Comparison of ENCODE assay signal across 8 cellular contexts in the genomic region with DNA sequence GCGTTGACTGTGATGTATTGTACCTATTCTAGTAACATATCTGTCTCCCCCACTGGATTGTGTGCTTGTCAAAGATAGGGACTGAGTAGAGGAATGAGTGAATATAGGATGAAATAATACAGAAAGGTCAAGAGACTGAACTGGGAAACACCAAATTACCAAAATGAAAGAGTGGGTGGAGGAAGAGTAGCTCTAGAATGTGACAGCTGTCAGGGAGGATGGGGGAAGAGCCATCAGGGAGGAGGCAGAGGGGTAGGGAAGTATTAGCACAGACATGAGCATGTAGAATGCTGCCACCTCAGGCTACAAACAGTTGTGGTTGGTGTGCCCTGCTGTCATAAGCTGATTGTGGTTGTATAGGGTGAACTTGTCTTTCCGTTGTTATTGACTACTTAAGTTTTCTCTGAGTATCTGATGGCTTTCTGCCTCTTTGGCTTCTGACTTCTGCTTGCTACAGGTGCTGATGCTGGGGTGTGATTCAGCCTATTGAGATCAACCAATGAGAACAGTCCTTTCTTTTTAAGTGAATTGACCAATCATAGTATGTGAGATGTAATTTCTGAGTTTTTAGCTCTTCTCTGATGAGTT. TPM values are rescaled to one million over a fixed set of nuclear protein-coding genes. Genes with fewer than 3 reads are reported as not detected.
A peak's percentile ranks its signal among the peaks of the same experiment; 100 is the strongest.
DNase-seq lines count a peak whose midpoint lies in the region; ATAC-seq and TF ChIP-seq lines count a peak whose summit lies in the region.

No MANE protein-coding gene starts in this region.

- in situ Hi-C loops in KBM-7 (cut with MboI; ENCODE audit: low pct_unique_long_range_greater_than_20kb, low sequenced_read_pairs): no loop called here

- peak overlapping the region; percentile 12 for H3K4me3 ChIP-seq in CD8-positive, alpha-beta memory T cell (ENCODE audit: low read length)
- H3K4me3 ChIP-seq in fibroblast of the aortic adventitia (ENCODE audit: low read depth, low read length): no peak overlapping the region
- no peak overlapping the region for H3K4me3 ChIP-seq in adrenal gland

- H3K9me3 Mint-ChIP-seq in CD8-positive, alpha-beta memory T cell: no peaks in the 10 kb centered on the region
- no peaks in the 10 kb centered on the region for H3K9me3 Mint-ChIP-seq in activated CD4-positive, alpha-beta T cell treated with anti-CD3 and anti-CD28 coated beads, Interleukin-2, amount 10 ng/mL, durations not matched to agents 24 days and 14 days

- peaks cover 72% of the 10 kb centered on the region for H3K4me1 ChIP-seq in CD8-positive, alpha-beta memory T cell (ENCODE audit: insufficient read depth, low read length)
- H3K4me1 ChIP-seq in adrenal gland (replicated peaks in 1 of 2): peaks cover 6 to 58% of the 10 kb centered on the region in 2 donors

- peak overlapping the region; percentile 31 to 81 (median 63) for H3K4me3 Mint-ChIP-seq in CD8-positive, alpha-beta memory T cell
- peak overlapping the region; percentile 63 for H3K4me3 Mint-ChIP-seq in activated CD4-positive, alpha-beta T cell treated with anti-CD3 and anti-CD28 coated beads, Interleukin-2, amount 10 ng/mL, durations not matched to agents 24 days and 14 days

- 76 to 81% (median 77%) methylated on average over 2 of the region's 2 CpGs for WGBS in adrenal gland, 4 donors

- peaks cover 32 to 55% (median 40%) of the 10 kb centered on the region in 3 donors for H3K4me1 Mint-ChIP-seq in CD8-positive, alpha-beta memory T cell
- peaks cover 50% of the 10 kb centered on the region for H3K4me1 Mint-ChIP-seq in activated CD4-positive, alpha-beta T cell treated with anti-CD3 and anti-CD28 coated beads, Interleukin-2, amount 10 ng/mL, durations not matched to agents 24 days and 14 days

- H3K27me3 Mint-ChIP-seq in CD8-positive, alpha-beta memory T cell: no peaks in the 10 kb centered on the region
- no peaks in the 10 kb centered on the region for H3K27me3 Mint-ChIP-seq in activated CD4-positive, alpha-beta T cell treated with anti-CD3 and anti-CD28 coated beads, Interleukin-2, amount 10 ng/mL, durations not matched to agents 24 days and 14 days

- H3K27me3 ChIP-seq in CD8-positive, alpha-beta memory T cell (ENCODE audit: insufficient read depth, low read length, poor library complexity, severe bottlenecking): no peaks in the 10 kb centered on the region
- H3K27me3 ChIP-seq in adrenal gland: no peaks in the 10 kb centered on the region

- CTCF ChIA-PET in CD8-positive, alpha-beta memory T cell (lab: Charles Lee): interaction anchor here (0.8 to 3.5 kb wide), 10 partner anchors 11 to 207 kb away, joined by 3 to 28 read pairs (median 3); no protein-coding TSS in a partner anchor

- H3K36me3 ChIP-seq in CD8-positive, alpha-beta memory T cell (ENCODE audit: insufficient read depth, low read length): no peaks in the 10 kb centered on the region
- no peaks in the 10 kb centered on the region for H3K36me3 ChIP-seq in adrenal gland (replicated peaks in 1 of 2)

- POLR2A ChIA-PET in CD8-positive, alpha-beta memory T cell (lab: Charles Lee): interaction anchor here (0.7 to 1.2 kb wide), 4 partner anchors 8 to 203 kb away, joined by 3 read pairs; partner anchors contain the start of gene GHITM

- TF ChIP-seq POLR2A in adrenal gland (IDR thresholded peaks at IDR 0.05): no peak

- no peaks in the 10 kb centered on the region for H3K9me3 ChIP-seq in CD8-positive, alpha-beta memory T cell (ENCODE audit: low read length)
- no peaks in the 10 kb centered on the region for H3K9me3 ChIP-seq in adrenal gland (replicated peaks in 1 of 3)

- intact Hi-C loops in activated CD4-positive, alpha-beta T cell treated with anti-CD3 and anti-CD28 coated beads, Interleukin-2, amount 10 ng/mL, durations not matched to agents 24 days and 14 days (cut with micrococcal nuclease): loop anchor here (1.0 kb wide), 1 partner anchor 8 kb away; no protein-coding TSS in a partner anchor
- intact Hi-C loops in adrenal gland (cut with DNase I): no loop called here

- peak overlapping the region; percentile 55 for H3K27ac ChIP-seq in CD8-positive, alpha-beta memory T cell (ENCODE audit: low read depth, low read length)
- no peak overlapping the region for H3K27ac ChIP-seq in adrenal gland

- peak; percentile 56 to 93 (median 86) for DNase-seq in CD8-positive, alpha-beta memory T cell
- peak; percentile 79 for DNase-seq in KBM-7
- peak; percentile 88 for DNase-seq in activated CD4-positive, alpha-beta T cell treated with anti-CD3 and anti-CD28 coated beads, Interleukin-2, amount 10 ng/mL, durations not matched to agents 24 days and 14 days
- peak; percentile 17 for DNase-seq in fibroblast of the aortic adventitia (ENCODE audit: low read depth)
- peak; percentile 17 for DNase-seq in stimulated activated CD8-positive, alpha-beta memory T cell treated with anti-CD3 and anti-CD28 coated beads, Interleukin-7, amount 100 ng/mL, for 24 hours (ENCODE audit: low read depth)
- DNase-seq in adrenal gland: no peak
- no peak for DNase-seq in NCI-H774 (lab: John Stamatoyannopoulos, UW)

- H3K27ac Mint-ChIP-seq in CD8-positive, alpha-beta memory T cell: peak overlapping the region in 2 of 8 donors; percentile 83 to 95
- peak overlapping the region; percentile 90 for H3K27ac Mint-ChIP-seq in activated CD4-positive, alpha-beta T cell treated with anti-CD3 and anti-CD28 coated beads, Interleukin-2, amount 10 ng/mL, durations not matched to agents 24 days and 14 days

- no peak for TF ChIP-seq CTCF in fibroblast of the aortic adventitia (IDR thresholded peaks at IDR 0.05; ENCODE audit: insufficient read depth, low read length)
- no peak for TF ChIP-seq CTCF in adrenal gland (IDR thresholded peaks at IDR 0.05)

- peaks cover 0 to 23% (median 3%) of the 10 kb centered on the region in 3 donors for H3K36me3 Mint-ChIP-seq in CD8-positive, alpha-beta memory T cell
- H3K36me3 Mint-ChIP-seq in activated CD4-positive, alpha-beta T cell treated with anti-CD3 and anti-CD28 coated beads, Interleukin-2, amount 10 ng/mL, durations not matched to agents 24 days and 14 days (ENCODE audit: low read depth): peaks cover 8% of the 10 kb centered on the region

- ATAC-seq in GM21447 (IDR thresholded peaks at IDR 0.05; ENCODE audit: unreplicated experiment): peak; percentile 26

RNA-seq across cellular contexts. Expression of gene CCSER2, which starts 5.6 kb away (rescaled TPM):
- 10 to 100 TPM; 62.6 to 74.5 TPM for total RNA-seq in CD8-positive, alpha-beta memory T cell
- 114 TPM for polyA plus RNA-seq in CD8-positive, alpha-beta memory T cell
- total RNA-seq in activated CD4-positive, alpha-beta T cell treated with anti-CD3 and anti-CD28 coated beads, Interleukin-2, amount 10 ng/mL, durations not matched to agents 24 days and 14 days: 42.9 and 45.6 TPM in 2 replicates
- total RNA-seq in fibroblast of the aortic adventitia (ENCODE audit: low replicate concordance) (40.8 and 49.6 TPM in 2 replicates), adrenal gland (10 to 100 TPM; 22.2 to 63.9 (median 39.1) TPM)
- 10 to 100 TPM in 1 of 3 donors, 1 to 10 TPM in 2; 8.3 to 49.2 (median 8.6) TPM for polyA plus RNA-seq in adrenal gland

Comparison
In these comparisons a context has a peak if more than half of its experiments do, and no peak if none do; other contexts are left out.
1. DNase-seq: peak in CD8-positive, alpha-beta memory T cell (5 of 5), KBM-7 (single experiment), activated CD4-positive, alpha-beta T cell treated with anti-CD3 and anti-CD28 coated beads, Interleukin-2, amount 10 ng/mL, durations not matched to agents 24 days and 14 days (single experiment), fibroblast of the aortic adventitia (single experiment) and stimulated activated CD8-positive, alpha-beta memory T cell treated with anti-CD3 and anti-CD28 coated beads, Interleukin-7, amount 100 ng/mL, for 24 hours (single experiment); none in adrenal gland (0 of 7) and NCI-H774 (single experiment).